23 cellular contexts compared by ENCODE assay signal in the genomic region with DNA sequence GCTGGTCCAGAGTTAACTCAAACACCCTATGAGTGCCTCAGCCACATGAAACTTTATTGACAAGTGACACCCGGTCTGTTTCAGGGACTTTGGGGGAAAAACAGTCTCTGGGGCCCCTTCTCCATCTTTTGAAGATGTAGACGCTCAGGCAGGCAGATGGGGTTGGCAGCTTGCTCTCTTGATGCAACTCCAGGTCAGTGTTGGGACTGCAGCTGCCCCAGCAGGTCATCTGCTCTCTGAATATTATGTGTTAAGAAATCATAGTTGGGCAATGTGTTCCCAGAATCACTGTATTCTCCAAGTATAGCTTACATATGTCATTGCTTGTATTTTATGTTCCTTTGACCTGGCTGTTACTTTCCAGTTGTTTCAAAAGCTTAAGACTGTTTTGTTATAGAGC.
A peak's percentile ranks its signal among the peaks of the same experiment; 100 is the strongest.
DNase-seq lines count a peak whose midpoint lies in the region; ATAC-seq, FAIRE-seq and TF ChIP-seq lines count a peak whose summit lies in the region.
"Had no signal": no experiment of that assay in that cellular context is flagged by ENCODE, and none has a peak within 500 bp of the region (broad histone marks: within the 10 kb centered on the region; RNA-seq: fewer than 3 reads in every experiment).

No MANE protein-coding gene starts in this region.

- no peak overlapping the region for H3K9ac ChIP-seq in mammary epithelial cell (ENCODE audit: insufficient read depth, low read length)
- H3K9ac ChIP-seq in PC-3 (ENCODE audit: low read length): no peak overlapping the region
- H3K9ac ChIP-seq in kidney (ENCODE audit: low read length in 2 of 2): no peak overlapping the region
- H3K9ac ChIP-seq: KMS-11 had no signal

- intact Hi-C loops in MCF 10A (cut with micrococcal nuclease): loop anchor here (5.0 kb wide), 1 partner anchor 45 kb away; no protein-coding TSS in a partner anchor
- intact Hi-C loops in mammary epithelial cell (cut with micrococcal nuclease): no loop called here
- intact Hi-C loops in sciatic nerve (cut with DNase I): no loop called here
- intact Hi-C loops in PC-3 (cut with micrococcal nuclease): no loop called here
- intact Hi-C loops in kidney (cut with DNase I): no loop called here

- peaks cover 22% of the 10 kb centered on the region for H3K9me3 Mint-ChIP-seq in MCF 10A (ENCODE audit: unreplicated experiment)
- H3K9me3 Mint-ChIP-seq: GM23338 had no signal

- H3K9me2 ChIP-seq in PC-3 (replicated peaks; ENCODE audit: low read length): no peaks in the 10 kb centered on the region

- BruUV-seq in MCF 10A (replicated peaks; lab: Mats Ljungman, UMichigan) (no TSS peak), mammary epithelial cell (replicated peaks; lab: Mats Ljungman, UMichigan) (no TSS peak), PC-3 (replicated peaks; lab: Mats Ljungman, UMichigan) (no TSS peak)

- H3K4me1 ChIP-seq in mammary epithelial cell (ENCODE audit: insufficient read depth, low read length): no peaks in the 10 kb centered on the region
- peaks cover 0 to 7% (median 0%) of the 10 kb centered on the region in 3 donors for H3K4me1 ChIP-seq in gastroesophageal sphincter
- H3K4me1 ChIP-seq in PC-3 (ENCODE audit: insufficient read depth, low read length): no peaks in the 10 kb centered on the region
- H3K4me1 ChIP-seq in kidney (ENCODE audit: control insufficient read depth in 1 of 2, insufficient read depth in 1 of 2, low read depth in 1 of 2, low read length in 2 of 2): peaks cover 0 to 3% of the 10 kb centered on the region in 2 donors
- H3K4me1 ChIP-seq: HAP-1 had no signal

- no peak overlapping the region for H3K4me3 Mint-ChIP-seq in MCF 10A (ENCODE audit: unreplicated experiment)
- H3K4me3 Mint-ChIP-seq: CD8-positive, alpha-beta memory T cell; GM23338 had no signal

- DNase-seq in MCF 10A (ENCODE audit: unreplicated experiment): peak; percentile 80
- DNase-seq in mammary epithelial cell: no peak
- peak; percentile 56 for DNase-seq in MV-4-11 (lab: John Stamatoyannopoulos, UW)
- DNase-seq in sciatic nerve (ENCODE audit: low spot score): no peak
- no peak for DNase-seq in PC-3
- no peak for DNase-seq in kidney
- no peak for DNase-seq in SKM-1 treated with dmso at 0.1 percent for 144 hours (lab: John Stamatoyannopoulos, UW; ENCODE audit: unreplicated experiment)
- DNase-seq: Calu3; CD8-positive, alpha-beta memory T cell; EL; GF-D8; IMR-90; NCI-H1694; NCI-H2081; NCI-H446; NCI-H526; SHP77 treated with DMSO at 0.1 percent for 48 hours had no signal

- H3K4me1 Mint-ChIP-seq in MCF 10A (ENCODE audit: insufficient read depth, unreplicated experiment): no peaks in the 10 kb centered on the region
- H3K4me1 Mint-ChIP-seq: GM23338 had no signal

- peaks cover 7% of the 10 kb centered on the region for H3K9me3 ChIP-seq in mammary epithelial cell (replicated peaks; ENCODE audit: insufficient read depth, low read length)
- no peaks in the 10 kb centered on the region for H3K9me3 ChIP-seq in gastroesophageal sphincter
- H3K9me3 ChIP-seq in PC-3 (ENCODE audit: low read length): no peaks in the 10 kb centered on the region
- H3K9me3 ChIP-seq in kidney (ENCODE audit: control insufficient read depth in 1 of 2, low read length in 2 of 2): no peaks in the 10 kb centered on the region
- H3K9me3 ChIP-seq: HAP-1 had no signal

- peak; percentile 83 for ATAC-seq in gastroesophageal sphincter
- ATAC-seq in sciatic nerve: peak; percentile 78
- ATAC-seq in PC-3: no peak

- H3K36me3 ChIP-seq in mammary epithelial cell (ENCODE audit: insufficient read depth, low read length): no peaks in the 10 kb centered on the region
- H3K36me3 ChIP-seq in gastroesophageal sphincter: no peaks in the 10 kb centered on the region
- H3K36me3 ChIP-seq in PC-3 (ENCODE audit: low read depth, low read length): no peaks in the 10 kb centered on the region
- H3K36me3 ChIP-seq in kidney (ENCODE audit: control insufficient read depth in 1 of 2, insufficient read depth in 2 of 2, low read length in 2 of 2): no peaks in the 10 kb centered on the region
- H3K36me3 ChIP-seq: HAP-1 had no signal

- H2AFZ ChIP-seq in mammary epithelial cell (ENCODE audit: low read depth, low read length) (no peak overlapping the region), PC-3 (ENCODE audit: low read length) (no peak overlapping the region)

- no peak for FAIRE-seq in kidney (lab: Jason Lieb, UNC)

- peak overlapping the region; percentile 58 for H3K27ac Mint-ChIP-seq in MCF 10A (ENCODE audit: low read depth, unreplicated experiment)
- H3K27ac Mint-ChIP-seq: CD8-positive, alpha-beta memory T cell; GM23338 had no signal

- in situ Hi-C loops in mammary epithelial cell (cut with MboI; ENCODE audit: low sequenced_read_pairs in 2 of 2): no loop called here

- TF ChIP-seq POLR2A in gastroesophageal sphincter (IDR thresholded peaks at IDR 0.05): no peak

- H3K27me3 Mint-ChIP-seq in MCF 10A (ENCODE audit: insufficient read depth, unreplicated experiment): no peaks in the 10 kb centered on the region
- H3K27me3 Mint-ChIP-seq: CD8-positive, alpha-beta memory T cell had no signal

- no peaks in the 10 kb centered on the region for H3F3A ChIP-seq in PC-3 (ENCODE audit: low read length, unreplicated experiment)

- TF ChIP-seq CTCF in MCF 10A (IDR thresholded peaks at IDR 0.05; ENCODE audit: unreplicated experiment) (no peak), mammary epithelial cell (conservative IDR thresholded peaks at IDR 0.05 in 1 of 2, IDR thresholded peaks at IDR 0.05 in 1 of 2; ENCODE audit: extremely low read depth in 1 of 2, insufficient read depth in 1 of 2, low read depth in 1 of 2, low read length in 2 of 2) (no peak), gastroesophageal sphincter (IDR thresholded peaks at IDR 0.05) (peak in 2 of 4 experiments; percentile 30 to 34), PC-3 (conservative IDR thresholded peaks at IDR 0.05; ENCODE audit: low read depth, low read length) (no peak), kidney (IDR thresholded peaks at IDR 0.05; ENCODE audit: borderline replicate concordance, extremely low read depth, insufficient read depth) (no peak)

- H3K27me3 ChIP-seq in mammary epithelial cell (ENCODE audit: insufficient read depth, low read length): no peaks in the 10 kb centered on the region
- H3K27me3 ChIP-seq in gastroesophageal sphincter: peaks cover 6% of the 10 kb centered on the region
- H3K27me3 ChIP-seq in PC-3 (ENCODE audit: low read length): no peaks in the 10 kb centered on the region

- dilution Hi-C loops in mammary epithelial cell (cut with HindIII; ENCODE audit: low sequenced_read_pairs): no loop called here

- H3K36me3 Mint-ChIP-seq in MCF 10A (ENCODE audit: insufficient read depth, unreplicated experiment): no peaks in the 10 kb centered on the region
- H3K36me3 Mint-ChIP-seq: CD8-positive, alpha-beta memory T cell had no signal

- CTCF ChIA-PET in MCF 10A (lab: Yijun Ruan, JAX) (interaction anchor here (0.6 kb wide), 1 partner anchor 8 kb away, joined by 4 read pairs; no protein-coding TSS in a partner anchor), mammary epithelial cell (lab: Charles Lee; ENCODE audit: low non-redundant PET) (no interaction called here), PC-3 (lab: Charles Lee) (no interaction called here)

- H3K27ac ChIP-seq in mammary epithelial cell (ENCODE audit: insufficient read depth, low read depth, low read length) (no peak overlapping the region), gastroesophageal sphincter (peak overlapping the region in 3 of 4 donors; percentile 16 to 40 (median 22)), PC-3 (ENCODE audit: low read length) (no peak overlapping the region), kidney (ENCODE audit: low read depth in 2 of 2, low read length in 2 of 2) (no peak overlapping the region)
- H3K27ac ChIP-seq: C4-2B, HL-60, KMS-11 had no signal

- TF ChIP-seq EP300 in gastroesophageal sphincter (IDR thresholded peaks at IDR 0.05): no peak

- H3K4me3 ChIP-seq in mammary epithelial cell (replicated peaks in 1 of 3; ENCODE audit: insufficient read depth in 1 of 3, low read depth in 2 of 3, low read length in 3 of 3): no peak overlapping the region
- no peak overlapping the region for H3K4me3 ChIP-seq in gastroesophageal sphincter
- no peak overlapping the region for H3K4me3 ChIP-seq in PC-3 (ENCODE audit: low read length)
- no peak overlapping the region for H3K4me3 ChIP-seq in kidney (ENCODE audit: low read length in 2 of 2)
- H3K4me3 ChIP-seq: GM23338, HAP-1 had no signal

- POLR2A ChIA-PET in MCF 10A (lab: Yijun Ruan, JAX) (no interaction called here), PC-3 (lab: Charles Lee; ENCODE audit: unreplicated experiment) (no interaction called here)

- H3K79me2 ChIP-seq in mammary epithelial cell (ENCODE audit: insufficient read depth, low read length): no peaks in the 10 kb centered on the region
- H3K79me2 ChIP-seq in PC-3 (ENCODE audit: low read length): no peaks in the 10 kb centered on the region

- H4K20me1 ChIP-seq in mammary epithelial cell (ENCODE audit: insufficient read depth, low read length) (no peaks in the 10 kb centered on the region), PC-3 (ENCODE audit: low read length) (no peaks in the 10 kb centered on the region)

- H3K4me2 ChIP-seq in mammary epithelial cell (ENCODE audit: insufficient read depth, low read depth, low read length) (no peak overlapping the region), PC-3 (ENCODE audit: low read length) (no peak overlapping the region)
- H3K4me2 ChIP-seq: GM23338, KMS-11 had no signal

- 5% methylated on average over 2 of the region's 2 CpGs for WGBS in mammary epithelial cell (ENCODE audit: low coverage, missing lambda C conversion rate)
- 20 to 48% methylated on average over 1 to 2 of the region's 2 CpGs for WGBS in gastroesophageal sphincter (ENCODE audit: low coverage in 1 of 2), 2 donors

Comparison
In these comparisons a context has a peak if more than half of its experiments do, and no peak if none do; other contexts are left out.
1. DNase-seq: peak in MCF 10A (single experiment) and MV-4-11 (single experiment); none in mammary epithelial cell (single experiment), sciatic nerve (single experiment), PC-3 (single experiment), kidney (single experiment) and SKM-1 treated with dmso at 0.1 percent for 144 hours (single experiment).
2. H3K27ac ChIP-seq: peak in gastroesophageal sphincter (3 of 4); none in mammary epithelial cell (single experiment), PC-3 (single experiment) and kidney (0 of 2).